ENCODE assay signal across 13 cellular contexts in genomic region chr18:3211236-3211992, GRCh38. TPM values are rescaled to one million over a fixed set of nuclear protein-coding genes. Genes with fewer than 3 reads are reported as not detected.
DNase-seq lines count a peak whose midpoint lies in the region; ATAC-seq, FAIRE-seq and TF ChIP-seq lines count a peak whose summit lies in the region.
"Had no signal": no experiment of that assay in that cellular context is flagged by ENCODE, and none has a peak within 500 bp of the region (broad histone marks: within the 10 kb centered on the region; RNA-seq: fewer than 3 reads in every experiment).

No MANE protein-coding gene starts in this region.

- no peak for FAIRE-seq in urothelium cell line (lab: Jason Lieb, UNC)
- FAIRE-seq: endothelial cell of umbilical vein had no signal

- no peak for TF ChIP-seq CTCF in omental fat pad (IDR thresholded peaks at IDR 0.05)

- no peak for ATAC-seq in GM21381 (IDR thresholded peaks at IDR 0.05; ENCODE audit: unreplicated experiment)
- no peak for ATAC-seq in omental fat pad (ENCODE audit: low FRiP score)

- DNase-seq in HuH-7 (ENCODE audit: low spot score) = peak; percentile 49
- DNase-seq in astrocyte of the hippocampus (ENCODE audit: low read depth, low spot score) = peak; percentile 7
- DNase-seq in hepatic stellate cell (ENCODE audit: low spot score) = peak; percentile 25
- DNase-seq in putamen (ENCODE audit: low spot score) = peak; percentile 19
- no peak for DNase-seq in urothelium cell line (ENCODE audit: low spot score)
- DNase-seq in omental fat pad (ENCODE audit: low spot score) = no peak
- DNase-seq in activated CD4-positive, alpha-beta T cell treated with anti-CD3 and anti-CD28 coated beads, Interleukin-2, amount 50 U/mL, for 48 hours = no peak
- DNase-seq: Caco-2, GM23248, mesendoderm, NCI-H1105 had no signal

RNA-seq across cellular contexts. Expression of gene MYOM1, which starts 8.4 kb away (rescaled TPM):
- total RNA-seq in omental fat pad = 1 to 10 TPM; 2.6 to 8.5 (median 2.9) TPM
- total RNA-seq: endothelial cell of umbilical vein had no signal

RNA-seq across cellular contexts. Expression of gene MYL12A, which starts 36.2 kb away (rescaled TPM):
- total RNA-seq in omental fat pad = 100 to 1,000 TPM; 393 to 814 (median 535) TPM

RNA-seq across cellular contexts. Expression of gene MYL12B, which starts 50.5 kb away (rescaled TPM):
- 100 to 1,000 TPM; 263 to 352 (median 318) TPM for total RNA-seq in omental fat pad

Comparison
In these comparisons a context has a peak if more than half of its experiments do, and no peak if none do; other contexts are left out.
1. DNase-seq: peak in HuH-7 (single experiment), astrocyte of the hippocampus (single experiment), hepatic stellate cell (single experiment) and putamen (single experiment); none in urothelium cell line (single experiment), omental fat pad (single experiment) and activated CD4-positive, alpha-beta T cell treated with anti-CD3 and anti-CD28 coated beads, Interleukin-2, amount 50 U/mL, for 48 hours (0 of 2).